In the genomic region with DNA sequence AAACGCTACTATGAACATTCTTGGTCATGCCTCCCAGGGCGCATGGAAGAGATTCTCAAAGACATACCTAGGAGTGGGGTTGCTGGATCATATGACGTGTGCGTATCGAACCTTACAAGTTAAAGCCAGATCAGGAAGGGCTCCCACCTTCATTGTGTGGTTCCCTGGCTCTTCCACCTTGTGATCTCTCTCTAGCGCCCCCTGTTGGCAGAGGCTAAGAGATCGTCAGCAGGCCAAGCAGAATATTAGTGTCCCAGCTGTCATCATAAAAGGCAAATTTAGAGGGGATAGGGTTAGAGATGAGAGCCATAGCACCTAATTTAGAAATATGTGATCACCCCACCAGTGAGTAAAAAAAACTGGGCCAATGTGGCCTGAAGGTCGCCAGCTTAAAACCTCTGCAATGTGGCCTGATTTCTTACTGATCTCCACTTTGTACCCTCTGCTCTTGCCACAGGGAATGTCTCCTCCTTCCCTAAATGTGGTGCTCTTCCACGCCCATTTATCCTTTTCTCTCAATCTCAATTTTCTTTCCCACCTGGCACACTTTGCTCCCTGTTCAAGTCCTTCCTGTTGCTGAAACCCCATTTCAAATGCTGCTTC, we compare ENCODE assay signal across 9 cellular contexts.
DNase-seq lines count a peak whose midpoint lies in the region; ATAC-seq and TF ChIP-seq lines count a peak whose summit lies in the region.
"Had no signal": no experiment of that assay in that cellular context is flagged by ENCODE, and none has a peak within 500 bp of the region (broad histone marks: within the 10 kb centered on the region; RNA-seq: fewer than 3 reads in every experiment).

No MANE protein-coding gene starts in this region.

- H3K27ac ChIP-seq in heart left ventricle (no peak overlapping the region), gastrocnemius medialis (no peak overlapping the region)

- H3K4me1 ChIP-seq in heart left ventricle = no peaks in the 10 kb centered on the region
- peaks cover 0 to 3% of the 10 kb centered on the region in 2 donors for H3K4me1 ChIP-seq in gastrocnemius medialis

- ATAC-seq in heart left ventricle = peak in 3 of 4 donors; percentile 59 to 61 (median 60)
- ATAC-seq in gastrocnemius medialis = peak; percentile 66 to 80

- H3K4me3 Mint-ChIP-seq in Calu3 (ENCODE audit: low read depth, unreplicated experiment) = no peak overlapping the region
- no peak overlapping the region for H3K4me3 Mint-ChIP-seq in activated naive CD4-positive, alpha-beta T cell treated with anti-CD3 and anti-CD28 coated beads for 36 hours
- H3K4me3 Mint-ChIP-seq: T-helper 1 cell treated with Interleukin-12 subunit alpha and Interleukin-12 subunit beta and Interleukin-4 antibody, amounts not matched to agents 30 μg/mL and 1 μg/mL, for 36 hours had no signal

- no peaks in the 10 kb centered on the region for H3K9me3 Mint-ChIP-seq in Calu3 (ENCODE audit: low read depth, unreplicated experiment)
- H3K9me3 Mint-ChIP-seq in activated naive CD4-positive, alpha-beta T cell treated with anti-CD3 and anti-CD28 coated beads for 36 hours = no peaks in the 10 kb centered on the region
- H3K9me3 Mint-ChIP-seq: T-helper 1 cell treated with Interleukin-12 subunit alpha and Interleukin-12 subunit beta and Interleukin-4 antibody, amounts not matched to agents 30 μg/mL and 1 μg/mL, for 36 hours had no signal

- H3K27ac Mint-ChIP-seq in Calu3 (ENCODE audit: unreplicated experiment) = no peak overlapping the region
- no peak overlapping the region for H3K27ac Mint-ChIP-seq in activated naive CD4-positive, alpha-beta T cell treated with anti-CD3 and anti-CD28 coated beads for 36 hours
- H3K27ac Mint-ChIP-seq: T-helper 1 cell treated with Interleukin-12 subunit alpha and Interleukin-12 subunit beta and Interleukin-4 antibody, amounts not matched to agents 30 μg/mL and 1 μg/mL, for 36 hours had no signal

- no peaks in the 10 kb centered on the region for H3K36me3 ChIP-seq in heart left ventricle
- H3K36me3 ChIP-seq in gastrocnemius medialis = no peaks in the 10 kb centered on the region

- intact Hi-C loops in Calu3 (cut with micrococcal nuclease; ENCODE audit: unreplicated experiment) = no loop called here
- intact Hi-C loops in activated naive CD4-positive, alpha-beta T cell treated with anti-CD3 and anti-CD28 coated beads for 36 hours (cut with micrococcal nuclease) = loop anchor here (1.0 to 10.0 kb wide), 5 partner anchors 72 to 274 kb away; no protein-coding TSS in a partner anchor
- intact Hi-C loops in heart left ventricle (cut with DNase I) = loop anchor here (2.0 to 10.0 kb wide), 8 partner anchors 73 to 250 kb away; no protein-coding TSS in a partner anchor
- intact Hi-C loops in gastrocnemius medialis (cut with DNase I; ENCODE audit: low total_unique reads) = loop anchor here (1.0 to 2.0 kb wide), 3 partner anchors 72 to 248 kb away; no protein-coding TSS in a partner anchor

- 39 to 46% (median 43%) methylated on average over 9 of the region's 9 CpGs for WGBS in heart left ventricle, 4 donors

- TF ChIP-seq POLR2A in heart left ventricle (IDR thresholded peaks at IDR 0.05) (no peak), gastrocnemius medialis (IDR thresholded peaks at IDR 0.05) (no peak)

- no peaks in the 10 kb centered on the region for H3K4me1 Mint-ChIP-seq in Calu3 (ENCODE audit: low read depth, unreplicated experiment)
- H3K4me1 Mint-ChIP-seq in activated naive CD4-positive, alpha-beta T cell treated with anti-CD3 and anti-CD28 coated beads for 36 hours (ENCODE audit: low read depth) = no peaks in the 10 kb centered on the region

- H3K4me3 ChIP-seq in heart left ventricle = no peak overlapping the region
- H3K4me3 ChIP-seq in gastrocnemius medialis = no peak overlapping the region

- no peaks in the 10 kb centered on the region for H3K27me3 Mint-ChIP-seq in Calu3 (ENCODE audit: unreplicated experiment)
- H3K27me3 Mint-ChIP-seq in activated naive CD4-positive, alpha-beta T cell treated with anti-CD3 and anti-CD28 coated beads for 36 hours (ENCODE audit: low read depth) = no peaks in the 10 kb centered on the region

- CTCF ChIA-PET in Calu3 (lab: Charles Lee) = no interaction called here
- CTCF ChIA-PET in activated naive CD4-positive, alpha-beta T cell treated with anti-CD3 and anti-CD28 coated beads for 36 hours (lab: Charles Lee) = interaction anchor here (0.7 to 4.1 kb wide), 19 partner anchors 8 to 528 kb away, joined by 3 to 41 read pairs (median 4); no protein-coding TSS in a partner anchor

- H3K9me3 ChIP-seq in heart left ventricle (no peaks in the 10 kb centered on the region), gastrocnemius medialis (no peaks in the 10 kb centered on the region)

- TF ChIP-seq CTCF in Calu3 (IDR thresholded peaks at IDR 0.05; ENCODE audit: unreplicated experiment) (peak; percentile 44), heart left ventricle (IDR thresholded peaks at IDR 0.05) (peak; percentile 66 to 87 (median 82)), gastrocnemius medialis (IDR thresholded peaks at IDR 0.05 in 4 of 5, conservative IDR thresholded peaks at IDR 0.05 in 1 of 5) (peak; percentile 48 to 86 (median 71))

- no peaks in the 10 kb centered on the region for H3K27me3 ChIP-seq in heart left ventricle
- no peaks in the 10 kb centered on the region for H3K27me3 ChIP-seq in gastrocnemius medialis

- DNase-seq in Calu3 (peak; percentile 41), HK-2 (ENCODE audit: unreplicated experiment) (peak; percentile 40), SK-MEL-5 (ENCODE audit: low read depth, low spot score) (peak; percentile 68), heart left ventricle (peak in 4 of 5 donors; percentile 61 to 67 (median 63)), gastrocnemius medialis (peak; percentile 19 to 35), DMS79 (lab: John Stamatoyannopoulos, UW) (no peak), cortex of kidney (lab: John Stamatoyannopoulos, UW) (no peak)
- DNase-seq in activated naive CD4-positive, alpha-beta T cell treated with anti-CD3 and anti-CD28 coated beads for 36 hours = peak; percentile 79

- no TSS peak for BruUV-seq in Calu3 (replicated peaks; lab: Mats Ljungman, UMichigan)

- in situ Hi-C loops in SK-MEL-5 (cut with HindIII; ENCODE audit: low pct_unique_long_range_greater_than_20kb, low sequenced_read_pairs) = no loop called here
- in situ Hi-C loops in gastrocnemius medialis (cut with MboI; ENCODE audit: low sequenced_read_pairs in 4 of 4) = loop anchor here in 2 of 4 donors (5.0 to 25.0 kb wide), 4 partner anchors 54 to 253 kb away; a partner anchor contains a TSS

- no peaks in the 10 kb centered on the region for H3K36me3 Mint-ChIP-seq in Calu3 (ENCODE audit: insufficient read depth, unreplicated experiment)
- no peaks in the 10 kb centered on the region for H3K36me3 Mint-ChIP-seq in activated naive CD4-positive, alpha-beta T cell treated with anti-CD3 and anti-CD28 coated beads for 36 hours (ENCODE audit: low read depth)

Comparison
In these comparisons a context has a peak if more than half of its experiments do, and no peak if none do; other contexts are left out.
1. DNase-seq: peak in Calu3 (single experiment), HK-2 (single experiment), SK-MEL-5 (single experiment), activated naive CD4-positive, alpha-beta T cell treated with anti-CD3 and anti-CD28 coated beads for 36 hours (single experiment), heart left ventricle (4 of 5) and gastrocnemius medialis (2 of 2); none in DMS79 (single experiment) and cortex of kidney (single experiment).
2. Peak in every context shown above with its lines, with median percentiles within 50 percentile points of each other: CTCF ChIP-seq.